9 cellular contexts compared by ENCODE assay signal in genomic region chr1:38330799-38331198, GRCh38.
"Had no signal": no experiment of that assay in that cellular context is flagged by ENCODE, and none has a peak within 500 bp of the region (broad histone marks: within the 10 kb centered on the region; RNA-seq: fewer than 3 reads in every experiment).

No MANE protein-coding gene starts in this region.

- H3K4me3 Mint-ChIP-seq: HFFc6 had no signal

- DNase-seq: GM23248, GOT3, HFFc6, KBM-7 had no signal

- H3K9me3 ChIP-seq: HAP-1 had no signal

- H3K9me3 Mint-ChIP-seq: IgD-negative memory B cell had no signal

- H3K9ac ChIP-seq: GM23248 had no signal

- FAIRE-seq: H54, HepG2 had no signal

- H3K36me3 ChIP-seq: HAP-1 had no signal

- H3K36me3 Mint-ChIP-seq: IgD-negative memory B cell had no signal

- H3K27ac Mint-ChIP-seq: HFFc6, IgD-negative memory B cell had no signal

- H3K27ac ChIP-seq: GM23248, HL-60 had no signal

- H3K4me3 ChIP-seq: GM23248, HAP-1 had no signal

- H2AFZ ChIP-seq: GM23248 had no signal

- H3K4me1 ChIP-seq: HAP-1 had no signal
